Comparison of ENCODE assay signal across 1 cellular context in genomic region chr4:52714597-52715254, GRCh38.
TF ChIP-seq lines count a peak whose summit lies in the region.

No MANE protein-coding gene starts in this region.

TF ChIP-seq in HepG2, 621 proteins besides CTCF, POLR2A, EP300 and RAD21:
- TF ChIP-seq NAIF1 (CRISPR knock-in tag; IDR thresholded peaks at IDR 0.05; ENCODE audit: borderline replicate concordance) (0 out of 2 replicates have a peak, but pooled peaks have one; percentile 36), ZMYM4 (CRISPR knock-in tag; IDR thresholded peaks at IDR 0.05) (0 out of 2 replicates have a peak, but pooled peaks have one; percentile 16), SNAPC5 (CRISPR knock-in tag; IDR thresholded peaks at IDR 0.05; ENCODE audit: borderline replicate concordance) (no peak), ZNF749 (CRISPR knock-in tag; IDR thresholded peaks at IDR 0.05; ENCODE audit: borderline replicate concordance) (no peak), MAX (IDR thresholded peaks at IDR 0.05) (0 out of 2 replicates have a peak, but pooled peaks have one; percentile 31), NRL (CRISPR knock-in tag; IDR thresholded peaks at IDR 0.05; ENCODE audit: borderline replicate concordance) (no peak), TIGD3 (CRISPR knock-in tag; IDR thresholded peaks at IDR 0.05; ENCODE audit: borderline replicate concordance) (no peak), ZNF296 (CRISPR knock-in tag; conservative IDR thresholded peaks at IDR 0.05) (no peak)
